ENCODE assay signal across 8 cellular contexts in genomic region chr22:26673485-26673884, GRCh38. TPM values are rescaled to one million over a fixed set of nuclear protein-coding genes. Genes with fewer than 3 reads are reported as not detected.
DNase-seq lines count a peak whose midpoint lies in the region; ATAC-seq and TF ChIP-seq lines count a peak whose summit lies in the region.

No MANE protein-coding gene starts in this region.

- peaks cover 33% of the 10 kb centered on the region in 2 donors for H3K4me1 ChIP-seq in duodenal mucosa (ENCODE audit: control insufficient read depth in 1 of 2, insufficient read depth in 2 of 2, low read length in 2 of 2)

- no peak for ATAC-seq in GM21423 (IDR thresholded peaks at IDR 0.05; ENCODE audit: unreplicated experiment)

- H3K27me3 ChIP-seq in duodenal mucosa (ENCODE audit: control insufficient read depth in 1 of 2, insufficient read depth in 2 of 2, low read length in 2 of 2): no peaks in the 10 kb centered on the region

- peak overlapping the region; percentile 94 to 98 for H3K9ac ChIP-seq in duodenal mucosa (ENCODE audit: low read depth in 1 of 2, low read length in 2 of 2)

- H3K27ac ChIP-seq in duodenal mucosa (ENCODE audit: low read depth, low read length): peak overlapping the region; percentile 93

- no peaks in the 10 kb centered on the region for H3K9me3 ChIP-seq in duodenal mucosa (ENCODE audit: control insufficient read depth in 1 of 2, low read length in 2 of 2)

- no peaks in the 10 kb centered on the region for H3K9me3 Mint-ChIP-seq in T-helper 2 cell treated with Interferon-gamma antibody and Interleukin-4, amounts not matched to agents 5 μg/mL and 100 μg/mL, for 36 hours
- H3K9me3 Mint-ChIP-seq in nephron: no peaks in the 10 kb centered on the region

- peak overlapping the region; percentile 95 for H3K4me3 ChIP-seq in GM12865 (ENCODE audit: low read depth, low read length)
- H3K4me3 ChIP-seq in duodenal mucosa (ENCODE audit: low read depth in 1 of 2, low read length in 2 of 2): peak overlapping the region; percentile 88 to 94

- peaks cover 66% of the 10 kb centered on the region for H3K4me1 Mint-ChIP-seq in T-helper 2 cell treated with Interferon-gamma antibody and Interleukin-4, amounts not matched to agents 5 μg/mL and 100 μg/mL, for 36 hours (ENCODE audit: low read depth)
- H3K4me1 Mint-ChIP-seq in nephron: peaks cover 45% of the 10 kb centered on the region

- H3K36me3 ChIP-seq in duodenal mucosa (ENCODE audit: control insufficient read depth in 1 of 2, insufficient read depth in 2 of 2, low read length in 2 of 2): no peaks in the 10 kb centered on the region

- H3K27me3 Mint-ChIP-seq in T-helper 2 cell treated with Interferon-gamma antibody and Interleukin-4, amounts not matched to agents 5 μg/mL and 100 μg/mL, for 36 hours (ENCODE audit: low read depth): no peaks in the 10 kb centered on the region
- no peaks in the 10 kb centered on the region for H3K27me3 Mint-ChIP-seq in nephron (ENCODE audit: low read depth)

- H3K27ac Mint-ChIP-seq in T-helper 2 cell treated with Interferon-gamma antibody and Interleukin-4, amounts not matched to agents 5 μg/mL and 100 μg/mL, for 36 hours: peak overlapping the region; percentile 100
- H3K27ac Mint-ChIP-seq in nephron: peak overlapping the region; percentile 99 to 100 (median 99)

- peak overlapping the region; percentile 98 for H3K4me3 Mint-ChIP-seq in T-helper 2 cell treated with Interferon-gamma antibody and Interleukin-4, amounts not matched to agents 5 μg/mL and 100 μg/mL, for 36 hours
- H3K4me3 Mint-ChIP-seq in nephron: peak overlapping the region; percentile 92 to 97 (median 96)

- H3K36me3 Mint-ChIP-seq in T-helper 2 cell treated with Interferon-gamma antibody and Interleukin-4, amounts not matched to agents 5 μg/mL and 100 μg/mL, for 36 hours (ENCODE audit: low read depth): peaks cover 33% of the 10 kb centered on the region
- peaks cover 3% of the 10 kb centered on the region for H3K36me3 Mint-ChIP-seq in nephron (ENCODE audit: low read depth)

- peak; percentile 50 for DNase-seq in GM12865 (ENCODE audit: low read depth)
- DNase-seq in T-helper 2 cell treated with Interferon-gamma antibody and Interleukin-4, amounts not matched to agents 5 μg/mL and 100 μg/mL, for 36 hours (ENCODE audit: low spot score): peak; percentile 32
- no peak for DNase-seq in HuH-7.5 (ENCODE audit: low spot score)
- no peak for DNase-seq in GF-D8 (lab: John Stamatoyannopoulos, UW)
- DNase-seq in HT-29 (ENCODE audit: low spot score): no peak

- TF ChIP-seq CTCF in GM12865 (IDR thresholded peaks at IDR 0.05; ENCODE audit: insufficient read depth, low read depth, low read length, missing control alignments): no peak
- no peak for TF ChIP-seq CTCF in nephron (IDR thresholded peaks at IDR 0.05; ENCODE audit: unreplicated experiment in 3 of 3)

RNA-seq across cellular contexts. Expression of gene MIAT, which starts 16.1 kb away (rescaled TPM):
- total RNA-seq in HT-29 (2014; rRNA removed; shearing (Covaris generic)): 0.23 and 0.31 TPM in 2 replicates

RNA-seq across cellular contexts. Expression of gene CRYBA4, which starts 51.7 kb away (rescaled TPM):
- not detected in 2 replicates for total RNA-seq in HT-29 (2014; rRNA removed; shearing (Covaris generic))

RNA-seq across cellular contexts. Expression of gene CRYBB1, which starts 55.7 kb away (rescaled TPM):
- total RNA-seq in HT-29 (2014; rRNA removed; shearing (Covaris generic)): not detected in 2 replicates

Comparison
In these comparisons a context has a peak if more than half of its experiments do, and no peak if none do; other contexts are left out.
1. DNase-seq: peak in GM12865 (single experiment) and T-helper 2 cell treated with Interferon-gamma antibody and Interleukin-4, amounts not matched to agents 5 μg/mL and 100 μg/mL, for 36 hours (single experiment); none in HuH-7.5 (single experiment), GF-D8 (single experiment) and HT-29 (single experiment).